ENCODE assay signal across 8 cellular contexts in genomic region chr21:46667735-46668380, GRCh38. TPM values are rescaled to one million over a fixed set of nuclear protein-coding genes. Genes with fewer than 3 reads are reported as not detected.
A peak's percentile ranks its signal among the peaks of the same experiment; 100 is the strongest.
DNase-seq lines count a peak whose midpoint lies in the region; ATAC-seq and TF ChIP-seq lines count a peak whose summit lies in the region.

No MANE protein-coding gene starts in this region.

- H3K4me3 ChIP-seq in NB4 (ENCODE audit: low read depth, low read length), result peak overlapping the region; percentile 77
- H3K4me3 ChIP-seq in hepatocyte, result peak overlapping the region; percentile 70
- peak overlapping the region; percentile 68 for H3K4me3 ChIP-seq in skeletal muscle cell (ENCODE audit: low read depth, low read length)

- no peaks in the 10 kb centered on the region for H4K20me1 ChIP-seq in hepatocyte (ENCODE audit: insufficient read depth, poor library complexity, severe bottlenecking)

- peak overlapping the region; percentile 83 for H2AFZ ChIP-seq in hepatocyte

- peak overlapping the region; percentile 95 for H3K4me2 ChIP-seq in hepatocyte

- H3K27ac ChIP-seq in hepatocyte, result peak overlapping the region; percentile 27

- no peaks in the 10 kb centered on the region for H3K9me3 Mint-ChIP-seq in activated T-helper 17 cell treated with anti-CD3 and anti-CD28 coated beads, Interleukin-2, amount 50 U/mL, for 72 hours

- no peaks in the 10 kb centered on the region for H3K4me1 ChIP-seq in hepatocyte (ENCODE audit: insufficient read depth)

- no peaks in the 10 kb centered on the region for H3K9me3 ChIP-seq in hepatocyte (ENCODE audit: low read depth)

- DNase-seq in NCI-H2196 (lab: John Stamatoyannopoulos, UW; ENCODE audit: unreplicated experiment) (peak; percentile 37), NCI-H2196 treated with DMSO at 0.1 percent for 48 hours (lab: John Stamatoyannopoulos, UW; ENCODE audit: unreplicated experiment) (no peak), NB4 (ENCODE audit: low read depth) (peak; percentile 95), hepatocyte (ENCODE audit: low spot score) (peak; percentile 41), skeletal muscle cell (ENCODE audit: low read depth) (no peak), T-helper 9 cell (no peak)

- H3K27me3 Mint-ChIP-seq in activated T-helper 17 cell treated with anti-CD3 and anti-CD28 coated beads, Interleukin-2, amount 50 U/mL, for 72 hours, result no peaks in the 10 kb centered on the region

- no peak overlapping the region for H3K27ac Mint-ChIP-seq in activated T-helper 17 cell treated with anti-CD3 and anti-CD28 coated beads, Interleukin-2, amount 50 U/mL, for 72 hours

- TF ChIP-seq CTCF in NB4 (IDR thresholded peaks at IDR 0.05; ENCODE audit: low read depth, low read length), result no peak
- TF ChIP-seq CTCF in hepatocyte (IDR thresholded peaks at IDR 0.05; ENCODE audit: poor library complexity), result no peak

- H3K36me3 ChIP-seq in hepatocyte (replicated peaks; ENCODE audit: insufficient read depth, low read depth), result no peaks in the 10 kb centered on the region

- H3K4me1 Mint-ChIP-seq in activated T-helper 17 cell treated with anti-CD3 and anti-CD28 coated beads, Interleukin-2, amount 50 U/mL, for 72 hours, result peaks cover 4% of the 10 kb centered on the region

- ATAC-seq in activated T-helper 17 cell treated with anti-CD3 and anti-CD28 coated beads, Interleukin-2, amount 50 U/mL, for 72 hours (replicated peaks), result peak; percentile 64
- no peak for ATAC-seq in HG03354 (IDR thresholded peaks at IDR 0.05; ENCODE audit: poor library complexity, severe bottlenecking, unreplicated experiment)

- H3K9me2 ChIP-seq in hepatocyte (replicated peaks; ENCODE audit: insufficient read depth), result no peaks in the 10 kb centered on the region

- WGBS in hepatocyte (ENCODE audit: low lambda C conversion rate, missing lambda C conversion rate), result under 1% methylated on average over 52 of the region's 55 CpGs

- peaks cover 33% of the 10 kb centered on the region for H3K36me3 Mint-ChIP-seq in activated T-helper 17 cell treated with anti-CD3 and anti-CD28 coated beads, Interleukin-2, amount 50 U/mL, for 72 hours (ENCODE audit: low read depth)

- no peaks in the 10 kb centered on the region for H3K27me3 ChIP-seq in hepatocyte

- peak; percentile 40 for TF ChIP-seq POLR2A in NB4 (IDR thresholded peaks at IDR 0.05; ENCODE audit: extremely low read depth, insufficient read length)

- H3K79me2 ChIP-seq in hepatocyte, result no peaks in the 10 kb centered on the region

- peak overlapping the region; percentile 74 for H3K4me3 Mint-ChIP-seq in activated T-helper 17 cell treated with anti-CD3 and anti-CD28 coated beads, Interleukin-2, amount 50 U/mL, for 72 hours

RNA-seq across cellular contexts. Expression of gene PRMT2, which starts 32.4 kb away (rescaled TPM):
- total RNA-seq in activated T-helper 17 cell treated with anti-CD3 and anti-CD28 coated beads, Interleukin-2, amount 50 U/mL, for 72 hours, result 100 to 1,000 TPM in 1 of 2 donors, 10 to 100 TPM in 1; 88.2 to 108 TPM
- 79.7 and 86.5 TPM in 2 replicates for total RNA-seq in hepatocyte
- polyA plus RNA-seq in hepatocyte, result 98.1 and 108 TPM in 2 replicates

Comparison
In these comparisons a context has a peak if more than half of its experiments do, and no peak if none do; other contexts are left out.
1. DNase-seq: peak in NCI-H2196 (single experiment), NB4 (single experiment) and hepatocyte (single experiment); none in NCI-H2196 treated with DMSO at 0.1 percent for 48 hours (single experiment), skeletal muscle cell (single experiment) and T-helper 9 cell (single experiment).
2. Peak in every context shown above with its lines, with median percentiles within 50 percentile points of each other: H3K4me3 ChIP-seq.